In the genomic region with DNA sequence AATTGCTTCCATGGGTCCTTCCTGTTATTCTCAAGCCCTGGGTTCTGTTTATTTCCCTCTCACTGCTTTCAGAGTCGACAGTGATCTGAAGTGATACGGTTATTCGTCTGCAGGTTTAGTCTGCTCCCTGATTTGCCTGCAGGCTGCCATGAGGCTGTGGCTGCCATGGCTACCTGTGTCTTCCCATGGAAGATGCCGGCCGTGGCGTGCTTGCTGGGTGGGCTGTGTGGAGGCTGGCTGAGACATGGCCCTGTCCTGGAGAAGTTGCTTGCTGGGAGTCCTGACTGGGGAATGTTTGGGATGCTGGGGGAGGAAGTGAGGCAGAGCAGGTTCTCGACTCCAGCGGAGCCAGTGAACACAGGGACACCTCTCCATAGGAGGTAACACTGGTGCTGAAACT, we compare ENCODE assay signal across 1 cellular context.
TF ChIP-seq lines count a peak whose summit lies in the region.

No MANE protein-coding gene starts in this region.

TF ChIP-seq in H1, 55 proteins besides CTCF, POLR2A, EP300 and RAD21:
- TF ChIP-seq, protein P1, sequence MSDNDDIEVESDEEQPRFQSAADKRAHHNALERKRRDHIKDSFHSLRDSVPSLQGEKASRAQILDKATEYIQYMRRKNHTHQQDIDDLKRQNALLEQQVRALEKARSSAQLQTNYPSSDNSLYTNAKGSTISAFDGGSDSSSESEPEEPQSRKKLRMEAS (IDR thresholded peaks at IDR 0.05): no peak
- TF ChIP-seq, protein P2, sequence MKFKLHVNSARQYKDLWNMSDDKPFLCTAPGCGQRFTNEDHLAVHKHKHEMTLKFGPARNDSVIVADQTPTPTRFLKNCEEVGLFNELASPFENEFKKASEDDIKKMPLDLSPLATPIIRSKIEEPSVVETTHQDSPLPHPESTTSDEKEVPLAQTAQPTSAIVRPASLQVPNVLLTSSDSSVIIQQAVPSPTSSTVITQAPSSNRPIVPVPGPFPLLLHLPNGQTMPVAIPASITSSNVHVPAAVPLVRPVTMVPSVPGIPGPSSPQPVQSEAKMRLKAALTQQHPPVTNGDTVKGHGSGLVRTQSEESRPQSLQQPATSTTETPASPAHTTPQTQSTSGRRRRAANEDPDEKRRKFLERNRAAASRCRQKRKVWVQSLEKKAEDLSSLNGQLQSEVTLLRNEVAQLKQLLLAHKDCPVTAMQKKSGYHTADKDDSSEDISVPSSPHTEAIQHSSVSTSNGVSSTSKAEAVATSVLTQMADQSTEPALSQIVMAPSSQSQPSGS (IDR thresholded peaks at IDR 0.05; ENCODE audit: low read length): no peak
- TF ChIP-seq RFX5 (IDR thresholded peaks at IDR 0.05; ENCODE audit: borderline replicate concordance, low read depth, low read length) (no peak), KDM4A (IDR thresholded peaks at IDR 0.05; ENCODE audit: low read depth, low read length, severe bottlenecking) (no peak), BACH1 (IDR thresholded peaks at IDR 0.05; ENCODE audit: low read length) (no peak)
